Comparison of ENCODE assay signal across 1 cellular context in the genomic region with DNA sequence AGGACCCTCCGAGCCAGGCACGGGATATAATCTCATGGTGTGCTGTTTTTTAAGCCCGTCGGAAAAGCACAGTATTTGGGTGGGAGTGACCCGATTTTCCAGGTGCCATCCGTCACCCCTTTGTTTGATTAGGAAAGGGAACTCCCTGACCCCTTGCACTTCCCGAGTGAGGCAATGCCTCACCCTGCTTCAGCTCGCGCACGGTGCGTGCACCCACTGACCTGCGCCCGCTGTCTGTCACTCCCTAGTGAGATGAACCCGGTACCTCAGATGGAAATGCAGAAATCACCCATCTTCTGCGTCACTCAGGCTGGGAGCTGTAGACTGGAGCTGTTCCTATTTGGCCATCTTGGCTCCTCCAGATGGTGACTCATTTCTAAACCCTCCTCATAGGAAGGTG. TPM values are rescaled to one million over a fixed set of nuclear protein-coding genes. Genes with fewer than 3 reads are reported as not detected.
"Had no signal": no experiment of that assay in that cellular context is flagged by ENCODE, and none has a peak within 500 bp of the region (broad histone marks: within the 10 kb centered on the region; RNA-seq: fewer than 3 reads in every experiment).

No MANE protein-coding gene starts in this region.

RNA-seq across cellular contexts. Expression of gene ZNF726, which starts 18.6 kb away (rescaled TPM):
- polyA plus RNA-seq: hepatocyte had no signal
